ENCODE assay signal across 1 cellular context in the genomic region with DNA sequence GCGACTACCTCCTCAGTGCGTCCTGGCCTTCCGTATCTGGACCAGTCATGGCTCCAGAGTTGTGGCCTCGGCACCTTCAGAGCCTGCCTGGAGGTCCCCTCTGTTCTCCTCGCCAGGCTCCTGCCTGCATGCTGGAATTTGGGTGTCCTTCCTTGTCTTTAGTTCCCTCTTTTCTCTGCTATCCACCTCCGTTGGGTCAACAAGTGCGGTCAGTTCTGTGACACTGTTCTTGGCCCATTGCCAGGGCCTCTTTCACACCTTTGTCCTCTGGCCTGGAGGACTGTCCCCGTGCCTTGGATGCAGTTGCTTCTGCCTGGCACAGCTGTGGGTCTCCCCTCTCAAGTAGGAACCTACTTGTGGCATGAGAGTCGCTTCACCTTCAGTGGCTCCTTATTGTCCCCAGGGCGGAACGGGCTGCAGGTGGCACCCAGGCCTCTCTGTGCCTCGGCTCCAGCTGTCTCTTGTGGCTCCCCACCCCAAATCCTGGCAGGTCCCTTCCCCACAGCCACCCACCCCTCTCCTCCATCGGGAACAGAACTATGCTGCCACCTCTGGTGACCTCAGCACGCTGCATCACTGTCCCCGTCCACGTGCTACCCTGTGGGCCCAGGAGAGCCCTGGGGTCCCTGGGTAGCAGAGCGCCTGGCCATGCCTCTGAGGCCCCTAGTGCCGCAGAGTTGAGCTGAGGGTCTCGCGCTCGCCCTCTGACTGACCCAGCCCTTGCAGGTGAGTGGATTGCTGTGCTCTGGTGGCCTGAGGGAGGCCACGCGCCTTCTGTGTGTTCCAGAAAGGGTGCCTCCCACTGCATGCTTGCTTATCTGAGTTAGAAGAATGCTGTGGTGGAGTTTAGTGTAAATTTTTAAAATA.
TF ChIP-seq lines count a peak whose summit lies in the region.

No MANE protein-coding gene starts in this region.

TF ChIP-seq in IMR-90, 13 proteins besides CTCF, POLR2A, EP300 and RAD21 (continued from another document):
- no peak for TF ChIP-seq NFE2L2 (IDR thresholded peaks at IDR 0.05; ENCODE audit: low read depth, low read length)
- TF ChIP-seq MXI1 (IDR thresholded peaks at IDR 0.05; ENCODE audit: borderline replicate concordance, low read depth, low read length): no peak
- TF ChIP-seq CEBPB (IDR thresholded peaks at IDR 0.05; ENCODE audit: low read depth, low read length): no peak
- no peak for TF ChIP-seq MAZ (IDR thresholded peaks at IDR 0.05; ENCODE audit: borderline replicate concordance, low read depth, low read length)
- no peak for TF ChIP-seq FOS (IDR thresholded peaks at IDR 0.05; ENCODE audit: low read depth, low read length)
- TF ChIP-seq BHLHE40 (IDR thresholded peaks at IDR 0.05; ENCODE audit: low read depth, low read length): no peak
- no peak for TF ChIP-seq CHD1 (IDR thresholded peaks at IDR 0.05; ENCODE audit: low read depth, low read length)
- no peak for TF ChIP-seq RCOR1 (IDR thresholded peaks at IDR 0.05; ENCODE audit: insufficient replicate concordance, low read length)
- no peak for TF ChIP-seq SMC3 (IDR thresholded peaks at IDR 0.05; ENCODE audit: low read depth, low read length)
